In genomic region chr6:116387374-116387773, GRCh38 we compare ENCODE assay signal across 1 cellular context.
TF ChIP-seq lines count a peak whose summit lies in the region.

No MANE protein-coding gene starts in this region.

TF ChIP-seq in GM23338, 12 proteins besides CTCF, POLR2A, EP300 and RAD21 (continued from another document):
- TF ChIP-seq, protein P1, sequence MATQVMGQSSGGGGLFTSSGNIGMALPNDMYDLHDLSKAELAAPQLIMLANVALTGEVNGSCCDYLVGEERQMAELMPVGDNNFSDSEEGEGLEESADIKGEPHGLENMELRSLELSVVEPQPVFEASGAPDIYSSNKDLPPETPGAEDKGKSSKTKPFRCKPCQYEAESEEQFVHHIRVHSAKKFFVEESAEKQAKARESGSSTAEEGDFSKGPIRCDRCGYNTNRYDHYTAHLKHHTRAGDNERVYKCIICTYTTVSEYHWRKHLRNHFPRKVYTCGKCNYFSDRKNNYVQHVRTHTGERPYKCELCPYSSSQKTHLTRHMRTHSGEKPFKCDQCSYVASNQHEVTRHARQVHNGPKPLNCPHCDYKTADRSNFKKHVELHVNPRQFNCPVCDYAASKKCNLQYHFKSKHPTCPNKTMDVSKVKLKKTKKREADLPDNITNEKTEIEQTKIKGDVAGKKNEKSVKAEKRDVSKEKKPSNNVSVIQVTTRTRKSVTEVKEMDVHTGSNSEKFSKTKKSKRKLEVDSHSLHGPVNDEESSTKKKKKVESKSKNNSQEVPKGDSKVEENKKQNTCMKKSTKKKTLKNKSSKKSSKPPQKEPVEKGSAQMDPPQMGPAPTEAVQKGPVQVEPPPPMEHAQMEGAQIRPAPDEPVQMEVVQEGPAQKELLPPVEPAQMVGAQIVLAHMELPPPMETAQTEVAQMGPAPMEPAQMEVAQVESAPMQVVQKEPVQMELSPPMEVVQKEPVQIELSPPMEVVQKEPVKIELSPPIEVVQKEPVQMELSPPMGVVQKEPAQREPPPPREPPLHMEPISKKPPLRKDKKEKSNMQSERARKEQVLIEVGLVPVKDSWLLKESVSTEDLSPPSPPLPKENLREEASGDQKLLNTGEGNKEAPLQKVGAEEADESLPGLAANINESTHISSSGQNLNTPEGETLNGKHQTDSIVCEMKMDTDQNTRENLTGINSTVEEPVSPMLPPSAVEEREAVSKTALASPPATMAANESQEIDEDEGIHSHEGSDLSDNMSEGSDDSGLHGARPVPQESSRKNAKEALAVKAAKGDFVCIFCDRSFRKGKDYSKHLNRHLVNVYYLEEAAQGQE (IDR thresholded peaks at IDR 0.05; ENCODE audit: unreplicated experiment) = no peak
- no peak for TF ChIP-seq STAT1 (IDR thresholded peaks at IDR 0.05; ENCODE audit: unreplicated experiment)
- TF ChIP-seq, protein P2, sequence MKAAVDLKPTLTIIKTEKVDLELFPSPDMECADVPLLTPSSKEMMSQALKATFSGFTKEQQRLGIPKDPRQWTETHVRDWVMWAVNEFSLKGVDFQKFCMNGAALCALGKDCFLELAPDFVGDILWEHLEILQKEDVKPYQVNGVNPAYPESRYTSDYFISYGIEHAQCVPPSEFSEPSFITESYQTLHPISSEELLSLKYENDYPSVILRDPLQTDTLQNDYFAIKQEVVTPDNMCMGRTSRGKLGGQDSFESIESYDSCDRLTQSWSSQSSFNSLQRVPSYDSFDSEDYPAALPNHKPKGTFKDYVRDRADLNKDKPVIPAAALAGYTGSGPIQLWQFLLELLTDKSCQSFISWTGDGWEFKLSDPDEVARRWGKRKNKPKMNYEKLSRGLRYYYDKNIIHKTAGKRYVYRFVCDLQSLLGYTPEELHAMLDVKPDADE (IDR thresholded peaks at IDR 0.05) = no peak
- TF ChIP-seq NANOG (IDR thresholded peaks at IDR 0.05; ENCODE audit: borderline replicate concordance) = no peak
- no peak for TF ChIP-seq JUNB (IDR thresholded peaks at IDR 0.05; ENCODE audit: unreplicated experiment)
- TF ChIP-seq CREB1 (CRISPR knock-in tag; IDR thresholded peaks at IDR 0.05; ENCODE audit: low read depth) = no peak
- no peak for TF ChIP-seq EZH2phosphoT487 (IDR thresholded peaks at IDR 0.05; ENCODE audit: unreplicated experiment)
- TF ChIP-seq POLR2AphosphoS5 (IDR thresholded peaks at IDR 0.05; ENCODE audit: low read depth) = no peak
- no peak for TF ChIP-seq ZNF331 (CRISPR knock-in tag; IDR thresholded peaks at IDR 0.05; ENCODE audit: low read depth)
